Comparison of ENCODE assay signal across 16 cellular contexts in genomic region chr19:38276942-38277517, GRCh38. TPM values are rescaled to one million over a fixed set of nuclear protein-coding genes. Genes with fewer than 3 reads are reported as not detected.
DNase-seq lines count a peak whose midpoint lies in the region; ATAC-seq, FAIRE-seq and TF ChIP-seq lines count a peak whose summit lies in the region.
"Had no signal": no experiment of that assay in that cellular context is flagged by ENCODE, and none has a peak within 500 bp of the region (broad histone marks: within the 10 kb centered on the region; RNA-seq: fewer than 3 reads in every experiment).

No MANE protein-coding gene starts in this region.

- peaks cover 6 to 8% of the 10 kb centered on the region in 2 experiments; a peak in 3 of 4 replicates for H3K4me1 ChIP-seq in SK-N-SH (ENCODE audit: control insufficient read depth in 1 of 2, insufficient read depth in 2 of 2, low read depth in 1 of 2, low read length in 1 of 2)
- peaks cover 0 to 10% of the 10 kb centered on the region in 2 donors for H3K4me1 ChIP-seq in esophagus (ENCODE audit: control insufficient read depth in 2 of 2, insufficient read depth in 2 of 2, low read length in 1 of 2)
- peaks cover 46% of the 10 kb centered on the region for H3K4me1 ChIP-seq in parathyroid adenoma
- H3K4me1 ChIP-seq in transverse colon = peaks cover 40 to 85% (median 52%) of the 10 kb centered on the region in 4 donors

- TF ChIP-seq EP300 in SK-N-SH (IDR thresholded peaks at IDR 0.05; ENCODE audit: borderline replicate concordance in 1 of 2, low read depth in 1 of 2, low read length in 1 of 2) (no peak), transverse colon (IDR thresholded peaks at IDR 0.05; ENCODE audit: low read depth) (no peak)

- ATAC-seq in SK-N-SH treated with all-trans-retinoic acid at 6 μM for 48 hours = no peak

- H3K4me2 ChIP-seq in SK-N-SH (0 out of 2 replicates have a peak overlapping the region, but pooled peaks have one; percentile 31), parathyroid adenoma (ENCODE audit: low read length) (peak overlapping the region; percentile 60)

- H2AFZ ChIP-seq in SK-N-SH (ENCODE audit: low read depth) (no peak overlapping the region), parathyroid adenoma (no peak overlapping the region)

- CTCF ChIA-PET in SK-N-SH (lab: Yijun Ruan, JAX) = interaction anchor here (0.7 kb wide), 1 partner anchor 376 kb away, joined by 3 read pairs; no protein-coding TSS in a partner anchor
- CTCF ChIA-PET in RWPE1 (lab: Yijun Ruan, JAX) = no interaction called here

- no peaks in the 10 kb centered on the region for H3K36me3 ChIP-seq in SK-N-SH (replicated peaks in 1 of 2; ENCODE audit: control insufficient read depth in 1 of 2, insufficient read depth in 2 of 2, low read length in 1 of 2)
- H3K36me3 ChIP-seq in esophagus (ENCODE audit: control insufficient read depth in 2 of 2, insufficient read depth in 2 of 2, low read length in 1 of 2) = no peaks in the 10 kb centered on the region
- H3K36me3 ChIP-seq in parathyroid adenoma (ENCODE audit: control insufficient read depth, insufficient read depth, low read length) = no peaks in the 10 kb centered on the region
- no peaks in the 10 kb centered on the region for H3K36me3 ChIP-seq in transverse colon

- no peaks in the 10 kb centered on the region for H3K9me2 ChIP-seq in SK-N-SH

- H3K27ac ChIP-seq in SK-N-SH (ENCODE audit: low read depth in 2 of 2, low read length in 1 of 2) (peak overlapping the region in 1 of 2 experiments; percentile 39; a peak in 1 of 4 replicates), esophagus (ENCODE audit: low read depth in 2 of 2, low read length in 1 of 2) (peak overlapping the region; percentile 73 to 77), parathyroid adenoma (peak overlapping the region; percentile 82), transverse colon (peak overlapping the region; percentile 61 to 76 (median 73)), RWPE1 (no peak overlapping the region)

- no peak for TF ChIP-seq POLR2A in transverse colon (IDR thresholded peaks at IDR 0.05)

- H3K79me2 ChIP-seq in SK-N-SH (ENCODE audit: insufficient read depth) = no peaks in the 10 kb centered on the region
- peaks cover 26% of the 10 kb centered on the region for H3K79me2 ChIP-seq in parathyroid adenoma

- H4K20me1 ChIP-seq in SK-N-SH (ENCODE audit: insufficient read depth) = no peaks in the 10 kb centered on the region

- no peak for TF ChIP-seq CTCF in SK-N-SH (IDR thresholded peaks at IDR 0.05)
- no peak for TF ChIP-seq CTCF in parathyroid adenoma (IDR thresholded peaks at IDR 0.05)
- TF ChIP-seq CTCF in transverse colon (IDR thresholded peaks at IDR 0.05) = no peak
- no peak for TF ChIP-seq CTCF in RWPE1 (conservative IDR thresholded peaks at IDR 0.05; ENCODE audit: low read depth)

- FAIRE-seq in frontal cortex (lab: Jason Lieb, UNC) = no peak
- FAIRE-seq: colon, G401.6 had no signal

- WGBS in SK-N-SH (ENCODE audit: low lambda C conversion rate) = 94% methylated on average over 7 of the region's 7 CpGs
- WGBS in esophagus, 2 donors = 86 to 91% methylated on average over 7 of the region's 7 CpGs
- 89 to 100% methylated on average over 4 to 7 of the region's 7 CpGs for WGBS in transverse colon (ENCODE audit: low coverage in 1 of 2), 2 donors

- no peak for TF ChIP-seq RAD21 in SK-N-SH (IDR thresholded peaks at IDR 0.05; ENCODE audit: low read length)

- H3K9ac ChIP-seq in SK-N-SH (no peak overlapping the region), parathyroid adenoma (no peak overlapping the region)

- DNase-seq in SK-N-SH (no peak), transverse colon (no peak), RWPE1 (ENCODE audit: low spot score) (no peak), frontal cortex (ENCODE audit: low spot score in 2 of 2) (no peak)
- DNase-seq in activated CD8-positive, alpha-beta memory T cell treated with anti-CD3 and anti-CD28 coated beads for 24 hours = no peak
- DNase-seq: 8988T; activated CD4-positive, alpha-beta T cell treated with anti-CD3 and anti-CD28 coated beads for 48 hours; activated T-cell treated with anti-CD3 and anti-CD28 coated beads, Interleukin-2, amount 50 U/mL, for 48 hours; CD8-positive, alpha-beta memory T cell; NCI-H2081 treated with DMSO at 0.1 percent for 48 hours had no signal

- in situ Hi-C loops in transverse colon (cut with MboI; ENCODE audit: low pct_ligation_motif_present in 1 of 4, low pct_unique_long_range_greater_than_20kb in 1 of 4, low sequenced_read_pairs in 3 of 4) = no loop called here

- H3K9me3 ChIP-seq in SK-N-SH (no peaks in the 10 kb centered on the region), esophagus (ENCODE audit: control insufficient read depth in 2 of 2, insufficient read depth in 1 of 2, low read depth in 1 of 2, low read length in 1 of 2) (no peaks in the 10 kb centered on the region), parathyroid adenoma (ENCODE audit: control insufficient read depth, low read length) (no peaks in the 10 kb centered on the region), transverse colon (no peaks in the 10 kb centered on the region)

- H3K4me3 ChIP-seq in SK-N-SH (ENCODE audit: low read depth in 2 of 2, low read length in 1 of 2) (no peak overlapping the region), esophagus (ENCODE audit: low read depth in 1 of 2, low read length in 2 of 2) (no peak overlapping the region), parathyroid adenoma (ENCODE audit: low read depth, low read length) (peak overlapping the region; percentile 41), transverse colon (no peak overlapping the region)

- H3F3A ChIP-seq in SK-N-SH (replicated peaks; ENCODE audit: insufficient read depth) = peaks cover 8% of the 10 kb centered on the region

- POLR2A ChIA-PET in SK-N-SH (lab: Yijun Ruan, JAX) (no interaction called here), RWPE1 (lab: Yijun Ruan, JAX; ENCODE audit: low non-redundant PET) (no interaction called here)

- intact Hi-C loops in transverse colon (cut with DNase I; ENCODE audit: low total_unique reads) = no loop called here

- no peaks in the 10 kb centered on the region for H3K27me3 ChIP-seq in SK-N-SH (ENCODE audit: insufficient read depth)
- H3K27me3 ChIP-seq in esophagus (ENCODE audit: control insufficient read depth in 1 of 2, insufficient read depth in 2 of 2, low read length in 2 of 2) = no peaks in the 10 kb centered on the region
- no peaks in the 10 kb centered on the region for H3K27me3 ChIP-seq in parathyroid adenoma (ENCODE audit: control insufficient read depth, insufficient read depth, low read length)
- no peaks in the 10 kb centered on the region for H3K27me3 ChIP-seq in transverse colon

TF ChIP-seq in SK-N-SH, 30 proteins besides CTCF, POLR2A, EP300 and RAD21 (continues in another document):
- TF ChIP-seq NFIC (IDR thresholded peaks at IDR 0.05; ENCODE audit: borderline replicate concordance) = no peak

TF ChIP-seq in SK-N-SH treated with all-trans-retinoic acid at 6 μM for 48 hours, 23 proteins besides CTCF, POLR2A, EP300 and RAD21:
- TF ChIP-seq PATZ1 (CRISPR knock-in tag; IDR thresholded peaks at IDR 0.05; ENCODE audit: borderline replicate concordance) = no peak

RNA-seq across cellular contexts. Expression of gene SPINT2, which starts 12.7 kb away (rescaled TPM):
- polyA plus RNA-seq in SK-N-SH (2012; rRNA removed) (1.0 TPM in 2 replicates), esophagus (100 to 1,000 TPM; 230 to 334 TPM)
- polyA plus RNA-seq in SK-N-SH (2012; cell fraction: cytosol; rRNA removed) = 1.1 and 2.2 TPM in 2 replicates
- 0.87 and 1.3 TPM in 2 replicates for polyA plus RNA-seq in SK-N-SH (2012; cell fraction: nucleus; rRNA removed)
- total RNA-seq in transverse colon (1,000 to 10,000 TPM in 2 of 4 donors, 100 to 1,000 TPM in 2; 396 to 1,376 (median 946) TPM), frontal cortex (104 TPM)

RNA-seq across cellular contexts. Expression of gene PPP1R14A, which starts 20.9 kb away (rescaled TPM):
- 1.1 and 1.6 TPM in 2 replicates for polyA plus RNA-seq in SK-N-SH (2012; rRNA removed)
- polyA plus RNA-seq in SK-N-SH (2012; cell fraction: cytosol; rRNA removed) = 0.95 and 1.4 TPM in 2 replicates
- 0.85 and 2.1 TPM in 2 replicates for polyA plus RNA-seq in SK-N-SH (2012; cell fraction: nucleus; rRNA removed)
- 10 to 100 TPM; 31.2 to 77.0 TPM for polyA plus RNA-seq in esophagus
- 100 to 1,000 TPM in 2 of 4 donors, 10 to 100 TPM in 2; 41.5 to 116 (median 80.0) TPM for total RNA-seq in transverse colon
- not detected for total RNA-seq in frontal cortex
- total RNA-seq: RPMI7951 had no signal
- polyA plus RNA-seq: CD8-positive, alpha-beta memory T cell had no signal

RNA-seq across cellular contexts. Expression of gene C19orf33, which starts 27.0 kb away (rescaled TPM):
- polyA plus RNA-seq in SK-N-SH (2012; rRNA removed) = not detected in 2 replicates
- 0.13 TPM in 1 of 2 replicates, not detected in the other for polyA plus RNA-seq in SK-N-SH (2012; cell fraction: cytosol; rRNA removed)
- not detected in 2 replicates for polyA plus RNA-seq in SK-N-SH (2012; cell fraction: nucleus; rRNA removed)
- 1,000 to 10,000 TPM in 1 of 2 donors, 100 to 1,000 TPM in 1; 826 to 1,919 TPM for polyA plus RNA-seq in esophagus
- 1,000 to 10,000 TPM in 1 of 4 donors, 100 to 1,000 TPM in 2, 10 to 100 TPM in 1; 76.0 to 1,160 (median 338) TPM for total RNA-seq in transverse colon
- 0.82 TPM for total RNA-seq in frontal cortex
- total RNA-seq: CD8-positive, alpha-beta memory T cell; RPMI7951 had no signal

RNA-seq across cellular contexts. Expression of gene YIF1B, which starts 38.7 kb away (rescaled TPM):
- polyA plus RNA-seq in SK-N-SH (2012; rRNA removed) (121 and 128 TPM in 2 replicates), esophagus (10 to 100 TPM; 26.0 to 40.3 TPM)
- polyA plus RNA-seq in SK-N-SH (2012; cell fraction: cytosol; rRNA removed) = 44.6 and 79.2 TPM in 2 replicates
- 134 and 151 TPM in 2 replicates for polyA plus RNA-seq in SK-N-SH (2012; cell fraction: nucleus; rRNA removed)
- total RNA-seq in transverse colon (10 to 100 TPM; 15.0 to 24.5 (median 18.4) TPM), frontal cortex (32.6 TPM)

RNA-seq across cellular contexts. Expression of gene KCNK6, which starts 42.6 kb away (rescaled TPM):
- 0.26 and 0.29 TPM in 2 replicates for polyA plus RNA-seq in SK-N-SH (2012; rRNA removed)
- polyA plus RNA-seq in SK-N-SH (2012; cell fraction: cytosol; rRNA removed) = 0.21 and 0.27 TPM in 2 replicates
- 0.27 and 0.30 TPM in 2 replicates for polyA plus RNA-seq in SK-N-SH (2012; cell fraction: nucleus; rRNA removed)
- polyA plus RNA-seq in esophagus = 10 to 100 TPM; 19.5 to 30.2 TPM
- 10 to 100 TPM; 14.9 to 44.5 (median 17.6) TPM for total RNA-seq in transverse colon
- 0.41 TPM for total RNA-seq in frontal cortex

Comparison
In these comparisons a context has a peak if more than half of its experiments do, and no peak if none do; other contexts are left out.
1. RNA of gene PPP1R14A, which starts 20.9 kb away (total RNA-seq): 41.5 to 116 TPM in transverse colon; not detected in frontal cortex (single experiment); every median in the first group is over 10 times any median in the second.
2. RNA of gene C19orf33, which starts 27.0 kb away (total RNA-seq): 76.0 to 1,160 TPM in transverse colon; 0.82 TPM in frontal cortex (single experiment); every median in the first group is over 10 times any median in the second.